In the genomic region with DNA sequence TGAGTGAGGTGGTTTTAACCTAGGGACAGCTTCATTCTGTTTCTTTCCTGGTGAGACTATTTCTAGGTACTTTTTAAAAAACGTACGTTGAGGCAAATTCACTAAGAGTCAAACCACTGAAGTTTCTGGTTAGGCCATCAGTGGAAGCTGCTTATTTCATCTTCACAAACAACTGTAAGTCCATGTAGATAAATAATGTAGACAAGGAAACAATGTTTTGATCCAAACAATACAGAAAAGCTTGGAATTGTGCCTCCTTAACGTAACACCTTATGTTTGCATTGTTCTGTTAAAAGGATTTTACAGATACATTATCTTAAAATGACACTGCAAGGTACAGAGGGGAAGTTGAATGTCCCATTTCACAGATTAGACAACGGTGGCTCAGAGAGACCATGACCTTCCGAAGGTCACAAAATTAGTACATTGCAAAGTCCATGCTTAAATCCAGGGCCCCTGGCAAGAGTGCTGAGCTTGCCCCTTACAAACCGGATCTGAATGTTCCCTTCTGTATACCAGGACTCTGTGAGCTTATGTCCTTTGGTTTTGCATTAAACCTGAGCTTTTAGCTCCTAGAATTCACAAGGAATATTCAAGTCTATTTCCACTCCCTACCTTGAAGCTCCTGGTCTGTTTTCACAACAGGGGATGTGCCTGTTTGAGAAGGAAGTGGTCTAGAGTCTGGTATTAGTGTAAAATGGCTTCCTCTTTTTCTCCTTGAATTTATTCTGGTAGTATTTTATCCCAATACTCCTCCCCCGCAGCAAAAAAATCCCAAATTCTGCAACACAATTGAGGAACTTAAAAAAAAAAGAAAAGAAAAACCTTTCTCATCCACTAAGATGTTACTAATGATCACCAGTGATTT, we compare ENCODE assay signal across 8 cellular contexts. TPM values are rescaled to one million over a fixed set of nuclear protein-coding genes. Genes with fewer than 3 reads are reported as not detected.
A peak's percentile ranks its signal among the peaks of the same experiment; 100 is the strongest.
DNase-seq lines count a peak whose midpoint lies in the region; ATAC-seq and TF ChIP-seq lines count a peak whose summit lies in the region.

No MANE protein-coding gene starts in this region.

- in situ Hi-C loops in GM23248 (cut with MboI): no loop called here

- H3K27ac ChIP-seq in GM23248: peak overlapping the region; percentile 97
- peak overlapping the region; percentile 98 for H3K27ac ChIP-seq in PC-9
- H3K27ac ChIP-seq in neural progenitor cell: peak overlapping the region; percentile 47

- H2AFZ ChIP-seq in GM23248 (peak overlapping the region; percentile 53), PC-9 (no peak overlapping the region), neural progenitor cell (replicated peaks) (peak overlapping the region; percentile 57)

- H3K27me3 Mint-ChIP-seq in effector memory CD8-positive, alpha-beta T cell: no peaks in the 10 kb centered on the region
- no peaks in the 10 kb centered on the region for H3K27me3 Mint-ChIP-seq in neural progenitor cell (ENCODE audit: insufficient read depth, low read depth)

- H3K27me3 ChIP-seq in GM23248 (replicated peaks; ENCODE audit: insufficient read depth) (no peaks in the 10 kb centered on the region), PC-9 (ENCODE audit: insufficient read depth, low read depth) (no peaks in the 10 kb centered on the region), neural progenitor cell (no peaks in the 10 kb centered on the region)

- no peaks in the 10 kb centered on the region for H3K79me2 ChIP-seq in GM23248 (ENCODE audit: insufficient read depth)
- H3K79me2 ChIP-seq in PC-9 (ENCODE audit: low read depth): no peaks in the 10 kb centered on the region
- H3K79me2 ChIP-seq in neural progenitor cell (ENCODE audit: low read depth): no peaks in the 10 kb centered on the region

- no peaks in the 10 kb centered on the region for H4K20me1 ChIP-seq in GM23248 (ENCODE audit: insufficient read depth)
- no peaks in the 10 kb centered on the region for H4K20me1 ChIP-seq in PC-9 (ENCODE audit: insufficient read depth)
- H4K20me1 ChIP-seq in neural progenitor cell (ENCODE audit: low read depth): no peaks in the 10 kb centered on the region

- TF ChIP-seq CTCF in PC-9 (conservative IDR thresholded peaks at IDR 0.05): no peak
- no peak for TF ChIP-seq CTCF in neural progenitor cell (IDR thresholded peaks at IDR 0.05)

- H3K4me1 ChIP-seq in GM23248 (ENCODE audit: insufficient read depth) (peaks cover 42% of the 10 kb centered on the region), PC-9 (replicated peaks; ENCODE audit: insufficient read depth) (peaks cover 68% of the 10 kb centered on the region), neural progenitor cell (peaks cover 22% of the 10 kb centered on the region)

- H3K36me3 Mint-ChIP-seq in effector memory CD8-positive, alpha-beta T cell (ENCODE audit: insufficient read depth): no peaks in the 10 kb centered on the region
- no peaks in the 10 kb centered on the region for H3K36me3 Mint-ChIP-seq in neural progenitor cell

- H3K4me2 ChIP-seq in GM23248 (ENCODE audit: unreplicated experiment): peak overlapping the region; percentile 84
- H3K4me2 ChIP-seq in PC-9: peak overlapping the region; percentile 97
- H3K4me2 ChIP-seq in neural progenitor cell: peak overlapping the region; percentile 85

- peaks cover 34% of the 10 kb centered on the region for H3F3A ChIP-seq in GM23248 (ENCODE audit: insufficient read depth)
- H3F3A ChIP-seq in PC-9 (ENCODE audit: insufficient read depth, low read depth): peaks cover 49% of the 10 kb centered on the region
- H3F3A ChIP-seq in neural progenitor cell (ENCODE audit: low read depth): peaks cover 30% of the 10 kb centered on the region

- H3K4me1 Mint-ChIP-seq in effector memory CD8-positive, alpha-beta T cell (ENCODE audit: low read depth in 2 of 2): peaks cover 19 to 24% of the 10 kb centered on the region in 2 donors
- H3K4me1 Mint-ChIP-seq in neural progenitor cell: peaks cover 33% of the 10 kb centered on the region

- intact Hi-C loops in PC-9 (cut with micrococcal nuclease; ENCODE audit: unreplicated experiment): loop anchor here (1.0 to 5.0 kb wide), 4 partner anchors 21 to 165 kb away; no protein-coding TSS in a partner anchor

- DNase-seq in GM23248: no peak
- DNase-seq in PC-9: no peak
- no peak for DNase-seq in effector memory CD8-positive, alpha-beta T cell
- DNase-seq in neural progenitor cell (ENCODE audit: low spot score): no peak
- DNase-seq in activated CD4-positive, CD25-positive, alpha-beta regulatory T cell (lab: John Stamatoyannopoulos, UW): no peak
- DNase-seq in HT-29 (ENCODE audit: low spot score): no peak
- no peak for DNase-seq in SW480 (ENCODE audit: low spot score)

- TSS peak; percentile 91 for BruUV-seq in PC-9 (replicated peaks; lab: Mats Ljungman, UMichigan)

- ATAC-seq in effector memory CD8-positive, alpha-beta T cell (replicated peaks): no peak
- ATAC-seq in HG02973 (IDR thresholded peaks at IDR 0.05; ENCODE audit: unreplicated experiment): no peak

- POLR2A ChIA-PET in PC-9 (lab: Charles Lee; ENCODE audit: unreplicated experiment): interaction anchor here (0.5 to 1.1 kb wide), 3 partner anchors 20 to 244 kb away, joined by 4 to 5 read pairs (median 4); no protein-coding TSS in a partner anchor

- H3K4me3 Mint-ChIP-seq in effector memory CD8-positive, alpha-beta T cell: peak overlapping the region; percentile 71 to 79
- H3K4me3 Mint-ChIP-seq in neural progenitor cell: peak overlapping the region; percentile 79

- H3K9me2 ChIP-seq in GM23248 (ENCODE audit: insufficient read depth) (no peaks in the 10 kb centered on the region), PC-9 (ENCODE audit: insufficient read depth) (no peaks in the 10 kb centered on the region)

- H3K9ac ChIP-seq in GM23248: peak overlapping the region; percentile 86
- no peak overlapping the region for H3K9ac ChIP-seq in neural progenitor cell

- H3K9me3 ChIP-seq in GM23248 (ENCODE audit: low read depth) (no peaks in the 10 kb centered on the region), PC-9 (ENCODE audit: insufficient read depth, low read depth) (no peaks in the 10 kb centered on the region), neural progenitor cell (ENCODE audit: low read depth) (no peaks in the 10 kb centered on the region)

- peak overlapping the region; percentile 65 for H3K4me3 ChIP-seq in GM23248
- peak overlapping the region; percentile 58; the same call in 1 of the 2 replicates for H3K4me3 ChIP-seq in PC-9
- no peak overlapping the region for H3K4me3 ChIP-seq in neural progenitor cell

- WGBS in GM23248 (ENCODE audit: low coverage in 1 of 2, low lambda C conversion rate in 2 of 2, missing lambda C conversion rate in 2 of 2), 2 experiments: 55 to 59% methylated on average over 7 of the region's 7 CpGs

- H3K36me3 ChIP-seq in GM23248 (ENCODE audit: low read depth) (no peaks in the 10 kb centered on the region), PC-9 (ENCODE audit: low read depth) (no peaks in the 10 kb centered on the region), neural progenitor cell (no peaks in the 10 kb centered on the region)

- H3K9me3 Mint-ChIP-seq in effector memory CD8-positive, alpha-beta T cell: no peaks in the 10 kb centered on the region
- no peaks in the 10 kb centered on the region for H3K9me3 Mint-ChIP-seq in neural progenitor cell

- CTCF ChIA-PET in PC-9 (lab: Charles Lee): interaction anchor here (0.5 to 1.4 kb wide), 6 partner anchors 26 to 478 kb away, joined by 3 to 8 read pairs (median 4); no protein-coding TSS in a partner anchor

- H3K27ac Mint-ChIP-seq in effector memory CD8-positive, alpha-beta T cell: peak overlapping the region; percentile 85 to 90
- peak overlapping the region; percentile 99 for H3K27ac Mint-ChIP-seq in neural progenitor cell

RNA-seq across cellular contexts. Expression of a gene that starts 28.8 kb away (rescaled TPM):
- 18.1 and 23.5 TPM in 2 replicates for total RNA-seq in GM23248 (2014; rRNA removed; shearing (Covaris generic))
- 8.9 and 10.4 TPM in 2 replicates for polyA plus RNA-seq in GM23248 (2016; fragmentation: Nextera tagmentation; extraction: Ambion mirVana)
- 63.8 and 67.3 TPM in 2 replicates for total RNA-seq in PC-9 (2021)
- 76.3 and 84.4 TPM in 2 replicates for total RNA-seq in neural progenitor cell (ENCODE audit: low replicate concordance)
- 16.9 and 19.2 TPM in 2 replicates for total RNA-seq in HT-29 (2014; rRNA removed; shearing (Covaris generic))

Comparison
In these comparisons a context has a peak if more than half of its experiments do, and no peak if none do; other contexts are left out.
1. H3K27ac ChIP-seq: peak in every context shown above with its lines; median percentile 98 in PC-9; 97 in GM23248; 47 in neural progenitor cell.